In the genomic region with DNA sequence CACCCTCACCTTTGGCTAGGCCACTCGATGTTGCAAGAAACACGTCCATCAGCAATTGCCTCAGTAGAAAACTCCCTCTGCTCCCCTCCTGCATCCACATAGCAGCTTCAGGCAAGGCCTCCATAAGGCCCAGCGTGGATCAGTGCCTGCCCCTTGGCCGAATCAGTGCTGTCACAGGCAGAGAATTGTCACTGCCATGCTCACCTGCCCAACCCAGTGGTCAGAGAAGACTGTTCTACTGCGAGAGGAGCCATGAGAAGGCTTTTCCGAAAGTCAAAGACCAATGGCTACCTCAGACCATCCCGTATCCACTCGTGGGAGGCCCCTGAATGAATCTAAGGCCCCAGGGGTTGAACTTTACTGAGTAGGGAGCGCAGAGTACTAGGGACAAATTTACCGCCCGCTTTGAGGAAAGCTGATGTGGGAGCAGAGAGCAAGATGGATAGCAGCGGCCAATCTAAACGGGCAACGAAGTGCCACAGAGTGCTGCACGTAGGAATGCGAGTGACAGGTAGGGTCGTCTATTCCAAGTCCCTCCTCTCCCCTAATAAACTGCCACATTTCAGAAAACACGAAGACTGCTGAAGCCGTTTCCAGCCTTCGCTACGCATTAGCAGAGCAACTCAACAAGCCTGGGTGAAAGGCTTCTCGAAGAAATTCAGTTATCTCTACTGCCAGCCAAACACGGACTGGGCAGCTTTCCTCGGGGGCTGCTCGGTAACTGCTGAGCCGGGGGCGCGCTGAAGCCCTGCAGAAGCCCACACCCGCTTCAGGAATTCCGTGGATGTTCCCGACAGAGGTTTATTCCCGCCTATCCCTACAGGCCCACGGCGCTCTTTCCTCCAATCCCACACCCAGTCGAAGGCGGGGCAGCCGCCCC, we compare ENCODE assay signal across 1 cellular context.
A peak's percentile ranks its signal among the peaks of the same experiment; 100 is the strongest.
TF ChIP-seq lines count a peak whose summit lies in the region.

No MANE protein-coding gene starts in this region.

TF ChIP-seq in K562, 482 proteins besides CTCF, POLR2A, EP300 and RAD21 (continued from another document):
- TF ChIP-seq, protein P1, sequence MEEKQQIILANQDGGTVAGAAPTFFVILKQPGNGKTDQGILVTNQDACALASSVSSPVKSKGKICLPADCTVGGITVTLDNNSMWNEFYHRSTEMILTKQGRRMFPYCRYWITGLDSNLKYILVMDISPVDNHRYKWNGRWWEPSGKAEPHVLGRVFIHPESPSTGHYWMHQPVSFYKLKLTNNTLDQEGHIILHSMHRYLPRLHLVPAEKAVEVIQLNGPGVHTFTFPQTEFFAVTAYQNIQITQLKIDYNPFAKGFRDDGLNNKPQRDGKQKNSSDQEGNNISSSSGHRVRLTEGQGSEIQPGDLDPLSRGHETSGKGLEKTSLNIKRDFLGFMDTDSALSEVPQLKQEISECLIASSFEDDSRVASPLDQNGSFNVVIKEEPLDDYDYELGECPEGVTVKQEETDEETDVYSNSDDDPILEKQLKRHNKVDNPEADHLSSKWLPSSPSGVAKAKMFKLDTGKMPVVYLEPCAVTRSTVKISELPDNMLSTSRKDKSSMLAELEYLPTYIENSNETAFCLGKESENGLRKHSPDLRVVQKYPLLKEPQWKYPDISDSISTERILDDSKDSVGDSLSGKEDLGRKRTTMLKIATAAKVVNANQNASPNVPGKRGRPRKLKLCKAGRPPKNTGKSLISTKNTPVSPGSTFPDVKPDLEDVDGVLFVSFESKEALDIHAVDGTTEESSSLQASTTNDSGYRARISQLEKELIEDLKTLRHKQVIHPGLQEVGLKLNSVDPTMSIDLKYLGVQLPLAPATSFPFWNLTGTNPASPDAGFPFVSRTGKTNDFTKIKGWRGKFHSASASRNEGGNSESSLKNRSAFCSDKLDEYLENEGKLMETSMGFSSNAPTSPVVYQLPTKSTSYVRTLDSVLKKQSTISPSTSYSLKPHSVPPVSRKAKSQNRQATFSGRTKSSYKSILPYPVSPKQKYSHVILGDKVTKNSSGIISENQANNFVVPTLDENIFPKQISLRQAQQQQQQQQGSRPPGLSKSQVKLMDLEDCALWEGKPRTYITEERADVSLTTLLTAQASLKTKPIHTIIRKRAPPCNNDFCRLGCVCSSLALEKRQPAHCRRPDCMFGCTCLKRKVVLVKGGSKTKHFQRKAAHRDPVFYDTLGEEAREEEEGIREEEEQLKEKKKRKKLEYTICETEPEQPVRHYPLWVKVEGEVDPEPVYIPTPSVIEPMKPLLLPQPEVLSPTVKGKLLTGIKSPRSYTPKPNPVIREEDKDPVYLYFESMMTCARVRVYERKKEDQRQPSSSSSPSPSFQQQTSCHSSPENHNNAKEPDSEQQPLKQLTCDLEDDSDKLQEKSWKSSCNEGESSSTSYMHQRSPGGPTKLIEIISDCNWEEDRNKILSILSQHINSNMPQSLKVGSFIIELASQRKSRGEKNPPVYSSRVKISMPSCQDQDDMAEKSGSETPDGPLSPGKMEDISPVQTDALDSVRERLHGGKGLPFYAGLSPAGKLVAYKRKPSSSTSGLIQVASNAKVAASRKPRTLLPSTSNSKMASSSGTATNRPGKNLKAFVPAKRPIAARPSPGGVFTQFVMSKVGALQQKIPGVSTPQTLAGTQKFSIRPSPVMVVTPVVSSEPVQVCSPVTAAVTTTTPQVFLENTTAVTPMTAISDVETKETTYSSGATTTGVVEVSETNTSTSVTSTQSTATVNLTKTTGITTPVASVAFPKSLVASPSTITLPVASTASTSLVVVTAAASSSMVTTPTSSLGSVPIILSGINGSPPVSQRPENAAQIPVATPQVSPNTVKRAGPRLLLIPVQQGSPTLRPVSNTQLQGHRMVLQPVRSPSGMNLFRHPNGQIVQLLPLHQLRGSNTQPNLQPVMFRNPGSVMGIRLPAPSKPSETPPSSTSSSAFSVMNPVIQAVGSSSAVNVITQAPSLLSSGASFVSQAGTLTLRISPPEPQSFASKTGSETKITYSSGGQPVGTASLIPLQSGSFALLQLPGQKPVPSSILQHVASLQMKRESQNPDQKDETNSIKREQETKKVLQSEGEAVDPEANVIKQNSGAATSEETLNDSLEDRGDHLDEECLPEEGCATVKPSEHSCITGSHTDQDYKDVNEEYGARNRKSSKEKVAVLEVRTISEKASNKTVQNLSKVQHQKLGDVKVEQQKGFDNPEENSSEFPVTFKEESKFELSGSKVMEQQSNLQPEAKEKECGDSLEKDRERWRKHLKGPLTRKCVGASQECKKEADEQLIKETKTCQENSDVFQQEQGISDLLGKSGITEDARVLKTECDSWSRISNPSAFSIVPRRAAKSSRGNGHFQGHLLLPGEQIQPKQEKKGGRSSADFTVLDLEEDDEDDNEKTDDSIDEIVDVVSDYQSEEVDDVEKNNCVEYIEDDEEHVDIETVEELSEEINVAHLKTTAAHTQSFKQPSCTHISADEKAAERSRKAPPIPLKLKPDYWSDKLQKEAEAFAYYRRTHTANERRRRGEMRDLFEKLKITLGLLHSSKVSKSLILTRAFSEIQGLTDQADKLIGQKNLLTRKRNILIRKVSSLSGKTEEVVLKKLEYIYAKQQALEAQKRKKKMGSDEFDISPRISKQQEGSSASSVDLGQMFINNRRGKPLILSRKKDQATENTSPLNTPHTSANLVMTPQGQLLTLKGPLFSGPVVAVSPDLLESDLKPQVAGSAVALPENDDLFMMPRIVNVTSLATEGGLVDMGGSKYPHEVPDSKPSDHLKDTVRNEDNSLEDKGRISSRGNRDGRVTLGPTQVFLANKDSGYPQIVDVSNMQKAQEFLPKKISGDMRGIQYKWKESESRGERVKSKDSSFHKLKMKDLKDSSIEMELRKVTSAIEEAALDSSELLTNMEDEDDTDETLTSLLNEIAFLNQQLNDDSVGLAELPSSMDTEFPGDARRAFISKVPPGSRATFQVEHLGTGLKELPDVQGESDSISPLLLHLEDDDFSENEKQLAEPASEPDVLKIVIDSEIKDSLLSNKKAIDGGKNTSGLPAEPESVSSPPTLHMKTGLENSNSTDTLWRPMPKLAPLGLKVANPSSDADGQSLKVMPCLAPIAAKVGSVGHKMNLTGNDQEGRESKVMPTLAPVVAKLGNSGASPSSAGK (IDR thresholded peaks at IDR 0.05) = peak; percentile 51; the same call in 1 of the 2 replicates
- peak in 1 of 2 experiments; percentile 12; a peak in 1 of 4 replicates for TF ChIP-seq TEAD1 (CRISPR knock-in tag; IDR thresholded peaks at IDR 0.05)
- 0 out of 2 replicates have a peak, but pooled peaks have one; percentile 33 for TF ChIP-seq DPF2 (IDR thresholded peaks at IDR 0.05)
- 0 out of 2 replicates have a peak, but pooled peaks have one; percentile 54 for TF ChIP-seq HDGF (IDR thresholded peaks at IDR 0.05)
- 0 out of 2 replicates have a peak, but pooled peaks have one; percentile 5 for TF ChIP-seq ZNF316 (IDR thresholded peaks at IDR 0.05)
- no peak for TF ChIP-seq THRAP3 (IDR thresholded peaks at IDR 0.05; ENCODE audit: borderline replicate concordance)
- peak; percentile 57; the same call in 1 of the 2 replicates for TF ChIP-seq SMARCA4 (IDR thresholded peaks at IDR 0.05)
TF ChIP-seq in K562: peak in this region for 29.
